1 cellular context compared by ENCODE assay signal in genomic region chr1:32115496-32115895, GRCh38.
TF ChIP-seq lines count a peak whose summit lies in the region.

No MANE protein-coding gene starts in this region.

TF ChIP-seq in HCT116, 20 proteins besides CTCF, POLR2A, EP300 and RAD21 (continued from another document):
- TF ChIP-seq ZBTB33 (IDR thresholded peaks at IDR 0.05; ENCODE audit: extremely low read depth, insufficient replicate concordance, low read length) (no peak), TCF7L2 (IDR thresholded peaks at IDR 0.05; ENCODE audit: borderline replicate concordance, extremely low read depth, insufficient read depth, insufficient read length) (no peak), MAX (IDR thresholded peaks at IDR 0.05) (no peak), POLR2AphosphoS5 (IDR thresholded peaks at IDR 0.05; ENCODE audit: low read depth, low read length) (no peak), ZNF274 (IDR thresholded peaks at IDR 0.05; ENCODE audit: low read depth, low read length) (no peak), EGR1 (IDR thresholded peaks at IDR 0.05; ENCODE audit: low read depth) (no peak), SRF (IDR thresholded peaks at IDR 0.05; ENCODE audit: low read depth) (no peak)
TF ChIP-seq in HCT116: peak in this region for 0.
